Comparison of ENCODE assay signal across 23 cellular contexts in the genomic region with DNA sequence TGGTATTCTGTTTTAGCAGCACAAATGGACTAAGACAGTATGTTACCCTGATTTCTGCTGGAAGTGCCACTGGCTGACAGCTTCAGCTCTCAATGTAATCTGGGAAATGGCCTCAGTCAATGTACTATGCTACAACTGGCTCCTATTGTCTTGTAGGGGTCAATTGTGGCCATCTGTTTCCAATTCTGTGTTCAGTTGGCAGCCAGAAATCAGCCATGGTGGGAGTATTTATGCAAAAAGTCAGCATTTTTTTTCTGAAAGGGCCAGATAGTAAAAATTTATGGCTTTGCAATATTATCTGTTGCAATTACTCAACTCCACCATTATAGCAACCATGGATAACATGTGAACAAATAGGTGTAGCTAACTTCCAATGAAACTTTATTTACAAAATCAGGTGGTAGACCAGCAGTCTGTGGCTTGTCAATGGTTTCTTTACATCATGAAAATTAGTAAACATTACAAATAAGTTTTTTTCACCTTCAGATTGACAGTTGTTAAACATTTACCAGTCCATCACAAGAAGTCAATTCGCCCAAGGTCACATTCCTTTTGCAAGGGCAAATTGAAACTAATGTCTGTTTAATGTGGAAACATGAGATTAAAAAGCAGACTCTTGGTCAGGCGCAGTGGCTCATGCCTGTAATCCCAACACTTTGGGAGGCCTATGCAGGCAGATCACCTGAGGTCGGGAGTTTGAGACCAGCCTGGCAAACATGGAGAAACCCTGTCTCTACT.
"Had no signal": no experiment of that assay in that cellular context is flagged by ENCODE, and none has a peak within 500 bp of the region (broad histone marks: within the 10 kb centered on the region; RNA-seq: fewer than 3 reads in every experiment).

No MANE protein-coding gene starts in this region.

- H3K4me3 ChIP-seq: esophagus squamous epithelium, heart left ventricle, left ventricle myocardium inferior, lower lobe of right lung, psoas muscle, sigmoid colon, skin epidermis, stomach had no signal

- H3K9me3 Mint-ChIP-seq: memory B cell; natural killer cell treated with Interleukin-12 subunit alpha and Interleukin-12 subunit beta and Interleukin-15 and Interleukin-18, amount 100 ng/mL, for 72 hours had no signal

- H3K36me3 Mint-ChIP-seq: mesothelial cell of epicardium; natural killer cell treated with Interleukin-12 subunit alpha and Interleukin-12 subunit beta and Interleukin-15 and Interleukin-18, amount 100 ng/mL, for 72 hours; type B pancreatic cell had no signal

- H3K4me1 Mint-ChIP-seq: memory B cell had no signal

- FAIRE-seq: colon, frontal cortex, keratinocyte had no signal

- H3K36me3 ChIP-seq: esophagus squamous epithelium, heart left ventricle, left ventricle myocardium inferior, lower lobe of right lung, sigmoid colon, stomach had no signal

- H3K27ac Mint-ChIP-seq: memory B cell; mesothelial cell of epicardium; natural killer cell treated with Interleukin-12 subunit alpha and Interleukin-12 subunit beta and Interleukin-15 and Interleukin-18, amount 100 ng/mL, for 72 hours; type B pancreatic cell had no signal

- DNase-seq: cerebellar nuclear complex; dermis blood vessel endothelial cell; esophagus squamous epithelium; heart left ventricle; left ventricle myocardium inferior; lower lobe of right lung; occipital lobe; psoas muscle; retina; sigmoid colon; stimulated activated CD4-positive, alpha-beta T cell treated with anti-CD3 and anti-CD28 coated beads, Interleukin-2, amount 100 ng/mL, for 24 hours; stimulated activated naive CD4-positive, alpha-beta T cell; stomach; substantia nigra had no signal

- H3K9me3 ChIP-seq: sigmoid colon had no signal

- H3K4me3 Mint-ChIP-seq: memory B cell; mesothelial cell of epicardium; natural killer cell treated with Interleukin-12 subunit alpha and Interleukin-12 subunit beta and Interleukin-15 and Interleukin-18, amount 100 ng/mL, for 72 hours; type B pancreatic cell had no signal

- H3K27ac ChIP-seq: esophagus squamous epithelium, heart left ventricle, left ventricle myocardium inferior, lower lobe of right lung, parathyroid adenoma, psoas muscle, sigmoid colon, skin epidermis, stomach had no signal

- H3K27me3 ChIP-seq: esophagus squamous epithelium, heart left ventricle, sigmoid colon, stomach had no signal

- H3K4me1 ChIP-seq: heart left ventricle, left ventricle myocardium inferior, lower lobe of right lung, parathyroid adenoma, psoas muscle, sigmoid colon, stomach had no signal

- ATAC-seq: heart left ventricle; lower lobe of right lung; natural killer cell treated with Interleukin-12 subunit alpha and Interleukin-12 subunit beta and Interleukin-15 and Interleukin-18, amount 100 ng/mL, for 72 hours; psoas muscle had no signal
